ENCODE assay signal across 21 cellular contexts in the genomic region with DNA sequence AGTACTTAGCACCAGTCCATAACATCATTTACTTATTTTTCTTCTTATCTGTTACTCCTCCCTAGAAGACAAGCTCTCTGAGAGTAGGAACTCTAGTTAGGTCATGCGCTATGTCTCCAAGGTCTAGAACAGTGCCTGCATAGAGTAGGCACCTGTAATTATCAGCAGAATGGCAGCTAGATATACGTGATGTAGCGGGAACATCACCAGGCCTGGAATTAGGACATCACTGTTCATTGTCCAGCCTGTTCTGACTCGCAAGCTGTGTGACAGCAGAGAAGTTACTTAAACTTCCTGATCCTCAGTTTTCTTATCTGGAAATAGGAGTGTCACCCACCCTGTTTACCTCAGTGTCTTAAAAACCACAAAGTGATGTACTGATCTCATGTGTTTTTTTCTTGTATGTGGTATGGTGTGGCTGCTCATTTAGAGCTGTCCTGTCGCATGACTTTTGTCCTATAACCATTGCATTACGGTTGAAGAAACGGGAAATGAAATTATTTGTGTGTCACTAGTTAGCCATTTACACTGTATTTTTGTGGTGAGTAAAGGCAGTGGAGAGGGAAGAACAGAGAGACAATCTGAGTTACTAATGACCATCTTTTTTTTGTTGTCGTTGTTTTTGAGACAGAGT. TPM values are rescaled to one million over a fixed set of nuclear protein-coding genes. Genes with fewer than 3 reads are reported as not detected.
DNase-seq lines count a peak whose midpoint lies in the region; ATAC-seq, FAIRE-seq and TF ChIP-seq lines count a peak whose summit lies in the region.
"Had no signal": no experiment of that assay in that cellular context is flagged by ENCODE, and none has a peak within 500 bp of the region (broad histone marks: within the 10 kb centered on the region; RNA-seq: fewer than 3 reads in every experiment).

No MANE protein-coding gene starts in this region.

- no peak for DNase-seq in K562 (ENCODE audit: extremely low read depth in 1 of 4, low spot score in 3 of 4)
- DNase-seq in T-cell = no peak
- no peak for DNase-seq in T-helper 2 cell treated with Interferon-gamma antibody and Interleukin-4, amounts not matched to agents 5 μg/mL and 100 μg/mL, for 36 hours (ENCODE audit: low spot score)
- no peak for DNase-seq in AG20443 (ENCODE audit: low spot score)
- DNase-seq: activated CD4-positive, alpha-beta T cell treated with anti-CD3 and anti-CD28 coated beads, Interleukin-2, amount 10 ng/mL, durations not matched to agents 7 days and 5 days; AML-193; amniotic stem cell; colonic mucosa; hippocampal formation; left ventricle myocardium superior; natural killer cell; NCI-H1092 treated with DMSO at 0.1 percent for 48 hours; NCI-H510A treated with DMSO at 0.1 percent for 48 hours; stimulated activated CD4-positive, alpha-beta T cell treated with anti-CD3 and anti-CD28 coated beads, Interleukin-2, amount 100 ng/mL, for 48 hours; T-helper 9 cell had no signal

- TF ChIP-seq POLR2A in K562 (conservative IDR thresholded peaks at IDR 0.05) = no peak

- H3K27ac Mint-ChIP-seq in T-cell = no peak overlapping the region
- no peak overlapping the region for H3K27ac Mint-ChIP-seq in T-helper 2 cell treated with Interferon-gamma antibody and Interleukin-4, amounts not matched to agents 5 μg/mL and 100 μg/mL, for 36 hours
- H3K27ac Mint-ChIP-seq: activated CD4-positive, alpha-beta T cell treated with anti-CD3 and anti-CD28 coated beads, Interleukin-2, amount 10 ng/mL, durations not matched to agents 7 days and 5 days; activated T-helper 1 cell treated with anti-CD3 and anti-CD28 coated beads, Interleukin-12 subunit alpha, Interleukin-12 subunit beta, Interleukin-2, Interleukin-4 antibody, amounts not matched to agents 30 ng/mL and 10 ng/mL and 1 ng/mL, durations not matched to agents 14 hours and 24 hours and 36 hours; natural killer cell had no signal

- no TSS peak for BruUV-seq in K562 (replicated peaks; lab: Mats Ljungman, UMichigan)

- H3K36me3 ChIP-seq in K562 (ENCODE audit: control insufficient read depth, insufficient read depth, low read length) = no peaks in the 10 kb centered on the region
- H3K36me3 ChIP-seq: colonic mucosa had no signal

- TF ChIP-seq EP300 in K562 (IDR thresholded peaks at IDR 0.05; ENCODE audit: low read length) = no peak

- no peaks in the 10 kb centered on the region for H3K79me2 ChIP-seq in K562 (ENCODE audit: control insufficient read depth, insufficient read depth, low read length)

- H3K27ac ChIP-seq in K562 (ENCODE audit: extremely low read depth, low read depth, low read length) = no peak overlapping the region
- H3K27ac ChIP-seq: colonic mucosa had no signal

- H3K27me3 Mint-ChIP-seq in T-cell = peaks cover 0 to 4% of the 10 kb centered on the region in 2 donors
- H3K27me3 Mint-ChIP-seq in T-helper 2 cell treated with Interferon-gamma antibody and Interleukin-4, amounts not matched to agents 5 μg/mL and 100 μg/mL, for 36 hours (ENCODE audit: low read depth) = no peaks in the 10 kb centered on the region

- CTCF ChIA-PET in K562 (lab: Yijun Ruan, JAX; ENCODE audit: low intra/inter-chr PET ratio) (no interaction called here), T-cell (lab: Charles Lee) (no interaction called here)

- no peaks in the 10 kb centered on the region for H3K27me3 ChIP-seq in K562 (ENCODE audit: control insufficient read depth in 2 of 2, insufficient read depth in 2 of 2, low read length in 2 of 2)
- H3K27me3 ChIP-seq: colonic mucosa had no signal

- H3K36me3 Mint-ChIP-seq in T-cell = no peaks in the 10 kb centered on the region
- no peaks in the 10 kb centered on the region for H3K36me3 Mint-ChIP-seq in T-helper 2 cell treated with Interferon-gamma antibody and Interleukin-4, amounts not matched to agents 5 μg/mL and 100 μg/mL, for 36 hours (ENCODE audit: low read depth)
- H3K36me3 Mint-ChIP-seq: natural killer cell had no signal

- no peaks in the 10 kb centered on the region for H3K9me3 Mint-ChIP-seq in T-cell
- H3K9me3 Mint-ChIP-seq in T-helper 2 cell treated with Interferon-gamma antibody and Interleukin-4, amounts not matched to agents 5 μg/mL and 100 μg/mL, for 36 hours = no peaks in the 10 kb centered on the region
- H3K9me3 Mint-ChIP-seq: activated CD4-positive, alpha-beta T cell treated with anti-CD3 and anti-CD28 coated beads, Interleukin-2, amount 10 ng/mL, durations not matched to agents 7 days and 5 days; activated T-helper 1 cell treated with anti-CD3 and anti-CD28 coated beads, Interleukin-12 subunit alpha, Interleukin-12 subunit beta, Interleukin-2, Interleukin-4 antibody, amounts not matched to agents 30 ng/mL and 10 ng/mL and 1 ng/mL, durations not matched to agents 14 hours and 24 hours and 36 hours; natural killer cell had no signal

- H3K4me1 Mint-ChIP-seq in T-cell = no peaks in the 10 kb centered on the region
- H3K4me1 Mint-ChIP-seq in T-helper 2 cell treated with Interferon-gamma antibody and Interleukin-4, amounts not matched to agents 5 μg/mL and 100 μg/mL, for 36 hours (ENCODE audit: low read depth) = no peaks in the 10 kb centered on the region
- H3K4me1 Mint-ChIP-seq: activated CD4-positive, alpha-beta T cell treated with anti-CD3 and anti-CD28 coated beads, Interleukin-2, amount 10 ng/mL, durations not matched to agents 7 days and 5 days; natural killer cell had no signal

- no peaks in the 10 kb centered on the region for H3K9me3 ChIP-seq in K562 (replicated peaks; ENCODE audit: control insufficient read depth, insufficient read depth, low read depth, low read length)
- H3K9me3 ChIP-seq: colonic mucosa had no signal

- no peaks in the 10 kb centered on the region for H4K20me1 ChIP-seq in K562 (replicated peaks; ENCODE audit: control insufficient read depth, insufficient read depth, low read length)

- no peak overlapping the region for H3K4me3 Mint-ChIP-seq in T-cell
- no peak overlapping the region for H3K4me3 Mint-ChIP-seq in T-helper 2 cell treated with Interferon-gamma antibody and Interleukin-4, amounts not matched to agents 5 μg/mL and 100 μg/mL, for 36 hours
- H3K4me3 Mint-ChIP-seq: activated CD4-positive, alpha-beta T cell treated with anti-CD3 and anti-CD28 coated beads, Interleukin-2, amount 10 ng/mL, durations not matched to agents 7 days and 5 days; activated T-helper 1 cell treated with anti-CD3 and anti-CD28 coated beads, Interleukin-12 subunit alpha, Interleukin-12 subunit beta, Interleukin-2, Interleukin-4 antibody, amounts not matched to agents 30 ng/mL and 10 ng/mL and 1 ng/mL, durations not matched to agents 14 hours and 24 hours and 36 hours; natural killer cell had no signal

- H3K4me1 ChIP-seq in K562 (replicated peaks in 1 of 2; ENCODE audit: control insufficient read depth in 2 of 2, insufficient read depth in 2 of 2, low read length in 2 of 2) = peaks cover 12 to 36% of the 10 kb centered on the region in 2 experiments
- H3K4me1 ChIP-seq: colonic mucosa had no signal

- TF ChIP-seq CTCF in K562 (IDR thresholded peaks at IDR 0.05 in 2 of 3, conservative IDR thresholded peaks at IDR 0.05 in 1 of 3; ENCODE audit: insufficient read depth in 2 of 3, low read depth in 1 of 3, low read length in 3 of 3) = no peak

- no peak for FAIRE-seq in K562 (lab: Jason Lieb, UNC)
- FAIRE-seq: HepG2 had no signal

- peak; percentile 76 for ATAC-seq in GM18868 (IDR thresholded peaks at IDR 0.05; ENCODE audit: unreplicated experiment)
- ATAC-seq in HG02642 (IDR thresholded peaks at IDR 0.05; ENCODE audit: poor library complexity, unreplicated experiment) = peak; percentile 83
- ATAC-seq in HG03460 (IDR thresholded peaks at IDR 0.05; ENCODE audit: unreplicated experiment) = peak; percentile 62
- no peak for ATAC-seq in K562
- no peak for ATAC-seq in T-cell (replicated peaks in 1 of 4)
- ATAC-seq in HG03565 (IDR thresholded peaks at IDR 0.05; ENCODE audit: unreplicated experiment) = no peak
- ATAC-seq: HepG2, left ventricle myocardium superior, natural killer cell had no signal

- 80% methylated on average over 8 of the region's 8 CpGs for WGBS in K562 (ENCODE audit: insufficient coverage, low coverage, missing lambda C conversion rate)

- no peaks in the 10 kb centered on the region for H3K9me1 ChIP-seq in K562 (ENCODE audit: control insufficient read depth, insufficient read depth, low read length)

- POLR2A ChIA-PET in K562 (lab: Yijun Ruan, JAX) (interaction anchor here (0.7 to 1.1 kb wide), 2 partner anchors 9 to 40 kb away, joined by 3 to 4 read pairs; no protein-coding TSS in a partner anchor), T-cell (lab: Charles Lee) (no interaction called here)

- in situ Hi-C loops in K562 (cut with MboI) = no loop called here

- intact Hi-C loops in K562 (cut with micrococcal nuclease) = no loop called here

- no peak overlapping the region for H3K4me2 ChIP-seq in K562 (ENCODE audit: insufficient read depth, low read length)

- no peak for TF ChIP-seq RAD21 in K562 (CRISPR knock-in tag; conservative IDR thresholded peaks at IDR 0.05 in 1 of 2, IDR thresholded peaks at IDR 0.05 in 1 of 2)

- no peak overlapping the region for H3K9ac ChIP-seq in K562 (ENCODE audit: insufficient read depth in 1 of 2, low read depth in 2 of 2, low read length in 2 of 2)

- H3K4me3 ChIP-seq in K562 = no peak overlapping the region
- H3K4me3 ChIP-seq: colonic mucosa had no signal

- peak overlapping the region; percentile 35 for H2AFZ ChIP-seq in K562 (ENCODE audit: low read depth, low read length)

TF ChIP-seq in K562, 482 proteins besides CTCF, POLR2A, EP300 and RAD21 (continues in another document):
- no peak for TF ChIP-seq SRSF9 (IDR thresholded peaks at IDR 0.05; ENCODE audit: borderline replicate concordance, low read depth, low read length)

RNA-seq across cellular contexts. Expression of gene EXO1, which starts 37.1 kb away (rescaled TPM):
- 64.7 and 140 TPM in 2 replicates for total RNA-seq in K562 (2011; cell fraction: chromatin; rRNA removed; ENCODE audit: low replicate concordance)
- total RNA-seq in K562 (2011; cell fraction: nucleolus; rRNA removed) = 34.7 and 43.2 TPM in 2 replicates
- 35.2 and 47.5 TPM in 2 replicates for total RNA-seq in K562 (2011; cell fraction: nucleoplasm; rRNA removed)
- total RNA-seq in K562 (2014; rRNA removed) = 79.6 and 95.1 TPM in 2 replicates
- 125 and 135 TPM in 2 replicates for total RNA-seq in K562 (2014; rRNA removed; fragmentation: Illumina TruSeq; extraction: Trizol)
- 101 and 108 TPM in 2 replicates for total RNA-seq in K562 (2015; rRNA removed; fragmentation: Illumina TruSeq; extraction: Trizol)
- total RNA-seq in K562 (2021) = 101 and 107 TPM in 2 replicates
- polyA plus RNA-seq in K562 (2011; rRNA removed) = 54.6 and 65.9 TPM in 2 replicates
- 17.0 and 30.4 TPM in 2 replicates for polyA plus RNA-seq in K562 (2011; cell fraction: cytosol; rRNA removed)
- 31.9 and 42.5 TPM in 2 replicates for polyA plus RNA-seq in K562 (2011; cell fraction: nucleus; rRNA removed)
- 36.8 and 61.1 TPM in 2 replicates for polyA plus RNA-seq in K562 (2012)
- polyA plus RNA-seq in K562 (2014; fragmentation: Illumina TruSeq; extraction: Trizol) = 105 and 116 TPM in 2 replicates
- 10 to 100 TPM; 36.0 to 83.9 TPM for polyA plus RNA-seq in K562 (2014; fragmentation: Nextera tagmentation; extraction: Ambion mirVana)
- 69.5 and 71.9 TPM in 2 replicates for polyA plus RNA-seq in K562 (2014; rRNA removed)
- polyA minus RNA-seq in K562 (2011; rRNA and poly(A)+ RNA removed) = 154 and 157 TPM in 2 replicates
- polyA minus RNA-seq in K562 (2011; cell fraction: cytosol; rRNA and poly(A)+ RNA removed) = 48.3 and 58.5 TPM in 2 replicates
- polyA minus RNA-seq in K562 (2011; cell fraction: nucleus; rRNA and poly(A)+ RNA removed) = 39.0 and 66.5 TPM in 2 replicates
- total RNA-seq in T-cell = 1 to 10 TPM in 4 of 5 donors, under 1 TPM in 1; 0.41 to 2.7 (median 1.4) TPM

Comparison
In these comparisons a context has a peak if more than half of its experiments do, and no peak if none do; other contexts are left out.
1. ATAC-seq: peak in GM18868 (single experiment), HG02642 (single experiment) and HG03460 (single experiment); none in K562 (single experiment), T-cell (0 of 4) and HG03565 (single experiment).
2. RNA of gene EXO1, which starts 37.1 kb away (total RNA-seq): 34.7 to 140 TPM in K562; 0.41 to 2.7 TPM in T-cell; every median in the first group is over 4 times any median in the second.